ENCODE assay signal across 8 cellular contexts in the genomic region with DNA sequence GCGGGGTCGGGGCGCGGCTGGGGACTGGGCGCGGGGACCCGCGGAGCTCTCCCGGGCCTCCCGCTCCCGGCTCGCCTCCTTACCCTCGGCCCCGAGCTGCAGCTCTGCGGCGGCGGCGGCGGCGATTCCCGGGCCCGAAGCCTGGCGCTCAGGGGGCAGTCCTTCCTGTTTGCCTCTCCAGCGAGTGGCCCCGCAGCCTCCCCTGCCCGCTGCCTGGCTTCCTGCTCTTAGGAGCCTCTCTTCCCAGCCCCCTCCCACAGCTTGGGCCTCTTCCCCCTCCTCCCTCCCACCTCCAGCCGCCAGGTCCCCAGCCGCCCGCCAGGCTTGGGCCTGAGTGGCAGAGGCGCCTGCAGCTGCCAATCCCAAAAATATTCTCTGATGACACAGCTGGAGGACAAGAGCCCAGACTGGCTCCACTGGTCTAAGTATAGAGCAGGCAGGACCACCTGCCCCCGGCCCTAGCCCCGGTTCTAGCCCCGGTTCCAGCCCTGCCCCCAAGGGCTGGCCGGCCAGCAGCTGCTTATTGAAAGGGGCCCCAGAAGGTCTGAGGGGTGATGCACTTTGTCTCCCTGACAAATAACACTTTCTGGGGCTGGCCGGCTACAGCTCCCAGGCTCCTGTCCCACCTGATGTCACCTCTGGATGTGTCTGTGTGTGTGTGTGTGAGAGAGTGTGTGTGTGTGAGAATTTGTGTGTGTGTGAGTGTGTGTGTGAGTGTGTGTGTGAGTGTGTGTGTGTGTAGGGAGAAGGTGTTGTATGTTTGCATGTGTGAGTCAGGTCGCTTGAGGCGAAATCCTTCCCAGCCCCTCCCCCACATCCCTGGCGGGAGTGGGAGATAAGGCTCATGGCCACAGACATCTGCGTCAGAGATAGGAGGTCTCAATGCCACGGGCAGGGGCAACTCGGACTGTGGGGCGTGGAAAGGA. TPM values are rescaled to one million over a fixed set of nuclear protein-coding genes. Genes with fewer than 3 reads are reported as not detected.
DNase-seq lines count a peak whose midpoint lies in the region; ATAC-seq and TF ChIP-seq lines count a peak whose summit lies in the region.

Gene OBSL1 (minus strand): TSS at position 229 of the 926 bp plus-strand sequence. CDS start 307 bp downstream, outside the sequence.

- H2AK5ac ChIP-seq in mesendoderm (ENCODE audit: low read length): no peak within 1 kb of the TSS

- H3K4ac ChIP-seq in mesendoderm (ENCODE audit: low read depth, low read length): peak within 1 kb of the TSS; percentile 92

- H3K9ac ChIP-seq in mesendoderm (ENCODE audit: low read length): peak within 1 kb of the TSS; percentile 97

- H3K9me3 ChIP-seq in thyroid gland: no peaks in the 10 kb centered on the region

- peak within 1 kb of the TSS; percentile 92 for H3K18ac ChIP-seq in mesendoderm (ENCODE audit: low read length)

- TF ChIP-seq CTCF in NB4 (IDR thresholded peaks at IDR 0.05; ENCODE audit: low read depth, low read length) (no peak), thyroid gland (IDR thresholded peaks at IDR 0.05) (peak in 1 of 6 experiments; percentile 9)

- H3K23ac ChIP-seq in mesendoderm (ENCODE audit: low read length): peak within 1 kb of the TSS; percentile 94

- no peak within 1 kb of the TSS for H2BK15ac ChIP-seq in mesendoderm (replicated peaks; ENCODE audit: low read depth)

- no CpG with 5 or more reads among the region's 42 CpGs for WGBS in mesendoderm (ENCODE audit: extremely low coverage, insufficient coverage, low lambda C conversion rate)
- WGBS in thyroid gland, 2 donors: 18 to 25% methylated on average over 18 to 27 of the region's 42 CpGs

- H3K79me1 ChIP-seq in mesendoderm (ENCODE audit: low read length): no peaks in the 10 kb centered on the region

- peak within 1 kb of the TSS; percentile 56 for H2BK120ac ChIP-seq in mesendoderm (ENCODE audit: low read depth, low read length)

- no peak for TF ChIP-seq POLR2A in NB4 (IDR thresholded peaks at IDR 0.05; ENCODE audit: extremely low read depth, insufficient read length)
- no peak for TF ChIP-seq POLR2A in erythroblast (IDR thresholded peaks at IDR 0.05; ENCODE audit: low read length)
- TF ChIP-seq POLR2A in thyroid gland (IDR thresholded peaks at IDR 0.05): peak in 1 of 2 donors; percentile 61

- H3K4me1 ChIP-seq in mesendoderm (ENCODE audit: control insufficient read depth, low read depth, low read length) (peaks cover 3% of the 10 kb centered on the region), thyroid gland (peaks cover 31 to 43% of the 10 kb centered on the region in 2 donors)

- intact Hi-C loops in thyroid gland (cut with DNase I): no loop called here

- H2BK5ac ChIP-seq in mesendoderm (ENCODE audit: low read length): peak within 1 kb of the TSS; percentile 91

- H3K36me3 ChIP-seq in mesendoderm (ENCODE audit: control insufficient read depth, insufficient read depth, low read length): no peaks in the 10 kb centered on the region
- H3K36me3 ChIP-seq in thyroid gland: peaks cover 0 to 2% of the 10 kb centered on the region in 2 donors

- H4K8ac ChIP-seq in mesendoderm (ENCODE audit: low read depth, low read length): peak within 1 kb of the TSS; percentile 59

- peak within 1 kb of the TSS; percentile 64 for H3K4me2 ChIP-seq in mesendoderm (ENCODE audit: low read length)

- peaks cover 6% of the 10 kb centered on the region for H3K79me2 ChIP-seq in mesendoderm (ENCODE audit: control insufficient read depth, insufficient read depth, low read length)

- H3K27ac ChIP-seq in mesendoderm (ENCODE audit: low read depth, low read length) (peak within 1 kb of the TSS; percentile 96), thyroid gland (peak within 1 kb of the TSS; percentile 38 to 78 (median 77))

- DNase-seq in DMS114 treated with DMSO at 0.1 percent for 48 hours (lab: John Stamatoyannopoulos, UW; ENCODE audit: unreplicated experiment): peak; percentile 8
- DNase-seq in NB4 (ENCODE audit: low read depth): peak; percentile 89
- DNase-seq in SW 1271 (lab: John Stamatoyannopoulos, UW): peak; percentile 47 to 49
- peak; percentile 86 to 91 for DNase-seq in erythroblast (lab: John Stamatoyannopoulos, UW)
- peak; percentile 97 for DNase-seq in mesendoderm
- DNase-seq in thyroid gland: peak; percentile 87 to 91
- no peak for DNase-seq in GM19238 (ENCODE audit: insufficient read length, low spot score)

- no peak for ATAC-seq in HG03039 (IDR thresholded peaks at IDR 0.05; ENCODE audit: unreplicated experiment)

- H3K27me3 ChIP-seq in mesendoderm (ENCODE audit: insufficient read depth, low read length, poor library complexity) (no peaks in the 10 kb centered on the region), thyroid gland (no peaks in the 10 kb centered on the region)

- peak within 1 kb of the TSS; percentile 42 for H3K4me3 ChIP-seq in NB4 (ENCODE audit: low read depth, low read length)
- H3K4me3 ChIP-seq in mesendoderm (ENCODE audit: low read length): peak within 1 kb of the TSS; percentile 73
- H3K4me3 ChIP-seq in thyroid gland (replicated peaks in 1 of 3): peak within 1 kb of the TSS; percentile 50 to 77 (median 66)

- no peak within 1 kb of the TSS for H4K5ac ChIP-seq in mesendoderm (ENCODE audit: low read length)

- H3K56ac ChIP-seq in mesendoderm (ENCODE audit: low read length): peak within 1 kb of the TSS; percentile 99

RNA-seq across cellular contexts. Expression of gene OBSL1, which starts in this region (rescaled TPM):
- 51.2 TPM for polyA plus RNA-seq in mesendoderm (2013, experiment 1 of 2)
- polyA plus RNA-seq in mesendoderm (2013, experiment 2 of 2): 51.9 TPM
- 100 to 1,000 TPM; 142 to 200 (median 170) TPM for total RNA-seq in thyroid gland
